Comparison of ENCODE assay signal across 8 cellular contexts in genomic region chr2:166127217-166128155, GRCh38. TPM values are rescaled to one million over a fixed set of nuclear protein-coding genes. Genes with fewer than 3 reads are reported as not detected.
A peak's percentile ranks its signal among the peaks of the same experiment; 100 is the strongest.
DNase-seq lines count a peak whose midpoint lies in the region; ATAC-seq, FAIRE-seq and TF ChIP-seq lines count a peak whose summit lies in the region.

TSS of gene SCN1A (minus strand) at chr2:166128020. CDS start at chr2:166073621, 54,399 bp downstream.

- no peak within 1 kb of the TSS for H3K9ac ChIP-seq in kidney (ENCODE audit: low read length in 2 of 2)

- in situ Hi-C loops in brain microvascular endothelial cell (cut with HindIII; ENCODE audit: low pct_ligation_motif_present, low sequenced_read_pairs) = no loop called here

- peak; percentile 54 for ATAC-seq in HG02938 (IDR thresholded peaks at IDR 0.05; ENCODE audit: unreplicated experiment)
- peak; percentile 65 for ATAC-seq in upper lobe of right lung
- no peak for ATAC-seq in GM21390 (IDR thresholded peaks at IDR 0.05; ENCODE audit: unreplicated experiment)
- ATAC-seq in GM18873 (IDR thresholded peaks at IDR 0.05; ENCODE audit: low FRiP score, unreplicated experiment) = no peak

- H3K4me3 ChIP-seq in brain microvascular endothelial cell (ENCODE audit: low read depth, low read length) (no peak within 1 kb of the TSS), kidney (ENCODE audit: low read length in 2 of 2) (no peak within 1 kb of the TSS), upper lobe of right lung (peak within 1 kb of the TSS; percentile 40)

- FAIRE-seq in G401.6 (lab: Jason Lieb, UNC) = peak; percentile 90
- FAIRE-seq in kidney (lab: Jason Lieb, UNC) = peak; percentile 89

- no peaks in the 10 kb centered on the region for H3K36me3 ChIP-seq in brain microvascular endothelial cell (replicated peaks)
- H3K36me3 ChIP-seq in kidney (ENCODE audit: control insufficient read depth in 1 of 2, insufficient read depth in 2 of 2, low read length in 2 of 2) = no peaks in the 10 kb centered on the region
- no peaks in the 10 kb centered on the region for H3K36me3 ChIP-seq in upper lobe of right lung

- H3K27ac ChIP-seq in brain microvascular endothelial cell (no peak within 1 kb of the TSS), kidney (ENCODE audit: low read depth in 2 of 2, low read length in 2 of 2) (no peak within 1 kb of the TSS), upper lobe of right lung (peak within 1 kb of the TSS; percentile 32)

- H3K27me3 ChIP-seq in brain microvascular endothelial cell (replicated peaks) (peaks cover 2% of the 10 kb centered on the region), upper lobe of right lung (peaks cover 3% of the 10 kb centered on the region)

- TF ChIP-seq CTCF in brain microvascular endothelial cell (IDR thresholded peaks at IDR 0.05; ENCODE audit: low read depth, low read length, missing control alignments) = peak; percentile 36
- peak; percentile 57 for TF ChIP-seq CTCF in kidney (IDR thresholded peaks at IDR 0.05; ENCODE audit: borderline replicate concordance, extremely low read depth, insufficient read depth)
- TF ChIP-seq CTCF in upper lobe of right lung (IDR thresholded peaks at IDR 0.05) = peak; percentile 69

- peak; percentile 46 for DNase-seq in NCI-H510A treated with DMSO at 0.1 percent for 48 hours (lab: John Stamatoyannopoulos, UW)
- no peak for DNase-seq in brain microvascular endothelial cell
- DNase-seq in kidney = no peak
- no peak for DNase-seq in upper lobe of right lung

- no peaks in the 10 kb centered on the region for H3K4me1 ChIP-seq in kidney (ENCODE audit: control insufficient read depth in 1 of 2, insufficient read depth in 1 of 2, low read depth in 1 of 2, low read length in 2 of 2)
- H3K4me1 ChIP-seq in upper lobe of right lung = no peaks in the 10 kb centered on the region

- H3K9me3 ChIP-seq in kidney (ENCODE audit: control insufficient read depth in 1 of 2, low read length in 2 of 2) = no peaks in the 10 kb centered on the region
- H3K9me3 ChIP-seq in upper lobe of right lung = no peaks in the 10 kb centered on the region

- intact Hi-C loops in kidney (cut with DNase I) = no loop called here
- intact Hi-C loops in upper lobe of right lung (cut with DNase I) = no loop called here

RNA-seq across cellular contexts. Expression of gene SCN1A, which starts in this region (rescaled TPM):
- not detected for total RNA-seq in kidney
- not detected for polyA plus RNA-seq in kidney (ENCODE audit: insufficient read depth, low read depth, low replicate concordance)
- total RNA-seq in upper lobe of right lung = 26.9 TPM

Comparison
In these comparisons a context has a peak if more than half of its experiments do, and no peak if none do; other contexts are left out.
1. RNA of gene SCN1A (total RNA-seq): 26.9 TPM in upper lobe of right lung (single experiment); not detected in kidney (single experiment); every median in the first group is over 10 times any median in the second.
2. ATAC-seq: peak in HG02938 (single experiment) and upper lobe of right lung (single experiment); none in GM21390 (single experiment) and GM18873 (single experiment).
3. Peak in every context shown above with its lines, with median percentiles within 50 percentile points of each other: CTCF ChIP-seq.